Comparison of ENCODE assay signal across 8 cellular contexts in genomic region chr12:57242329-57242690, GRCh38. TPM values are rescaled to one million over a fixed set of nuclear protein-coding genes. Genes with fewer than 3 reads are reported as not detected.
DNase-seq lines count a peak whose midpoint lies in the region; ATAC-seq and TF ChIP-seq lines count a peak whose summit lies in the region.

No MANE protein-coding gene starts in this region.

- peak overlapping the region in 11 of 12 donors; percentile 19 to 57 (median 45) for H3K4me3 ChIP-seq in heart left ventricle
- peak overlapping the region; percentile 57 for H3K4me3 ChIP-seq in smooth muscle cell

- peaks cover 5 to 67% (median 50%) of the 10 kb centered on the region in 12 donors for H3K4me1 ChIP-seq in heart left ventricle
- peaks cover 29% of the 10 kb centered on the region for H3K4me1 ChIP-seq in smooth muscle cell (ENCODE audit: low read depth)

- H3K4me2 ChIP-seq in smooth muscle cell: peak overlapping the region; percentile 99

- ATAC-seq in heart left ventricle (peak in 2 of 4 donors; percentile 1 to 20), HG03457 (IDR thresholded peaks at IDR 0.05; ENCODE audit: unreplicated experiment) (no peak), sciatic nerve (no peak)

- WGBS in heart left ventricle, 4 donors: 4 to 8% (median 4%) methylated on average over 15 to 18 of the region's 18 CpGs
- WGBS in smooth muscle cell (ENCODE audit: low lambda C conversion rate): 8% methylated on average over 10 of the region's 18 CpGs

- H3K9ac ChIP-seq in smooth muscle cell (ENCODE audit: low read depth): no peak overlapping the region

- H3K36me3 ChIP-seq in heart left ventricle (no peaks in the 10 kb centered on the region), smooth muscle cell (ENCODE audit: low read depth) (no peaks in the 10 kb centered on the region)

- intact Hi-C loops in heart left ventricle (cut with DNase I): no loop called here
- intact Hi-C loops in sciatic nerve (cut with DNase I): no loop called here

- no peak for TF ChIP-seq CTCF in heart left ventricle (IDR thresholded peaks at IDR 0.05)
- no peak for TF ChIP-seq CTCF in smooth muscle cell (IDR thresholded peaks at IDR 0.05; ENCODE audit: borderline replicate concordance, insufficient read depth, poor library complexity, severe bottlenecking)

- peaks cover 37% of the 10 kb centered on the region for H4K20me1 ChIP-seq in smooth muscle cell (ENCODE audit: low read depth)

- H3K9me3 ChIP-seq in heart left ventricle (no peaks in the 10 kb centered on the region), smooth muscle cell (replicated peaks; ENCODE audit: low read depth) (no peaks in the 10 kb centered on the region)

- peaks cover 4% of the 10 kb centered on the region for H3F3A ChIP-seq in smooth muscle cell (ENCODE audit: low read depth)

- H3K27me3 ChIP-seq in heart left ventricle (peaks cover 4 to 61% (median 36%) of the 10 kb centered on the region in 9 donors), smooth muscle cell (ENCODE audit: low read depth) (peaks cover 18% of the 10 kb centered on the region)

- H3K79me2 ChIP-seq in smooth muscle cell (ENCODE audit: low read depth): no peaks in the 10 kb centered on the region

- no peak overlapping the region for H3K27ac ChIP-seq in heart left ventricle
- no peak overlapping the region for H3K27ac ChIP-seq in smooth muscle cell (ENCODE audit: low read depth)

- no peak for TF ChIP-seq POLR2A in heart left ventricle (IDR thresholded peaks at IDR 0.05)

- DNase-seq in NCI-H2081 (lab: John Stamatoyannopoulos, UW) (peak; percentile 68 to 78), NCI-H2081 treated with DMSO at 0.1 percent for 48 hours (lab: John Stamatoyannopoulos, UW) (no peak), NCI-H774 (lab: John Stamatoyannopoulos, UW) (peak; percentile 83), heart left ventricle (peak; percentile 55 to 79 (median 70)), smooth muscle cell (lab: John Stamatoyannopoulos, UW; ENCODE audit: unreplicated experiment) (no peak), hepatic stellate cell (ENCODE audit: low spot score) (no peak), sciatic nerve (ENCODE audit: low spot score) (no peak)

- H2AFZ ChIP-seq in smooth muscle cell (ENCODE audit: low read depth): no peak overlapping the region

RNA-seq across cellular contexts. Expression of gene STAC3, which starts 8.7 kb away (rescaled TPM):
- total RNA-seq in heart left ventricle: 1 to 10 TPM in 3 of 9 donors, under 1 TPM in 5, not detected in 1; 0.47 to 5.7 (median 0.92) TPM
- polyA plus RNA-seq in heart left ventricle: under 1 TPM; 0.61 to 0.67 TPM
- total RNA-seq in smooth muscle cell: 1.4 TPM in 1 of 2 replicates, not detected in the other
- not detected in 2 replicates for polyA plus RNA-seq in smooth muscle cell
- total RNA-seq in sciatic nerve: 1.9 TPM

RNA-seq across cellular contexts. Expression of gene SHMT2, which starts 12.8 kb away (rescaled TPM):
- total RNA-seq in heart left ventricle: 10 to 100 TPM; 26.2 to 46.7 (median 35.5) TPM
- polyA plus RNA-seq in heart left ventricle: 10 to 100 TPM; 15.9 to 76.5 TPM
- total RNA-seq in smooth muscle cell: 82.1 and 117 TPM in 2 replicates
- polyA plus RNA-seq in smooth muscle cell: 107 TPM in 2 replicates
- 41.9 TPM for total RNA-seq in sciatic nerve

RNA-seq across cellular contexts. Expression of gene NXPH4, which starts 25.7 kb away (rescaled TPM):
- total RNA-seq in heart left ventricle (1 to 10 TPM; 1.9 to 8.0 (median 3.2) TPM), smooth muscle cell (1.6 and 3.9 TPM in 2 replicates), sciatic nerve (0.27 TPM)
- polyA plus RNA-seq in heart left ventricle (1 to 10 TPM; 1.3 to 2.3 TPM), smooth muscle cell (8.5 and 10.7 TPM in 2 replicates)

Comparison
In these comparisons a context has a peak if more than half of its experiments do, and no peak if none do; other contexts are left out.
1. DNase-seq: peak in NCI-H2081 (2 of 2), NCI-H774 (single experiment) and heart left ventricle (5 of 5); none in NCI-H2081 treated with DMSO at 0.1 percent for 48 hours (single experiment), smooth muscle cell (single experiment), hepatic stellate cell (single experiment) and sciatic nerve (single experiment).